Comparison of ENCODE assay signal across 15 cellular contexts in the genomic region with DNA sequence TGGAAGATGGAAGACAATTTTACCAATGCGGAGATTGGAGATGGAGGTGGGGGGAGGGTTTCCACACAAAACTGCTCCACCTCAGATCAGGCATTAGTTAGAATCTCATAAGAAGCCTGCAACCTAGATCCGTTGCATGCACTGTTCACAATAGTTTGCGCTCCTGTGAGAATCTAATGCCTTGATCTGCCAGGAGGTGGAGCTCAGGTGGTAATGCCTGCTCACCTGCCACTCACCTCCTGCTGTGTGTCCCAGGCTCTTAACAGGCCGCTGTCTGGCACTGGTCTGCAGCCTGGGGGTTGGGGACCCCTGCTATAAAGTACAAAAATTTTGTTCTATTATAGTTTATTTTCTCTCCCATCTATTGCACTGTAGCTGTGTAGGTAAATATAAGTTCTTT.
"Had no signal": no experiment of that assay in that cellular context is flagged by ENCODE, and none has a peak within 500 bp of the region (broad histone marks: within the 10 kb centered on the region; RNA-seq: fewer than 3 reads in every experiment).

No MANE protein-coding gene starts in this region.

- H3K9me3 Mint-ChIP-seq: activated naive CD4-positive, alpha-beta T cell treated with anti-CD3 and anti-CD28 coated beads, Interleukin-2, amount 50 U/mL, for 24 hours had no signal

- ATAC-seq: activated CD4-positive, alpha-beta T cell treated with anti-CD3 and anti-CD28 coated beads for 36 hours; T-cell; upper lobe of right lung had no signal

- H3K9me3 ChIP-seq: adrenal gland, thoracic aorta, upper lobe of right lung had no signal

- H3K27me3 Mint-ChIP-seq: activated CD4-positive, alpha-beta memory T cell treated with anti-CD3 and anti-CD28 coated beads, Interleukin-2, amount 10 ng/mL, durations not matched to agents 7 days and 5 days; activated CD4-positive, alpha-beta T cell treated with anti-CD3 and anti-CD28 coated beads for 36 hours; activated naive CD4-positive, alpha-beta T cell treated with anti-CD3 and anti-CD28 coated beads, Interleukin-2, amount 50 U/mL, for 24 hours; activated T-cell treated with anti-CD3 and anti-CD28 coated beads, Interleukin-2, amount 50 U/mL, for 24 hours; T-cell had no signal

- DNase-seq: activated CD4-positive, alpha-beta memory T cell treated with anti-CD3 and anti-CD28 coated beads, Interleukin-2, amount 10 ng/mL, durations not matched to agents 7 days and 5 days; activated CD4-positive, alpha-beta T cell treated with anti-CD3 and anti-CD28 coated beads for 36 hours; activated effector memory CD4-positive, alpha-beta T cell treated with Interleukin-2 at 50 U/mL for 16 hours; activated T-cell treated with anti-CD3 and anti-CD28 coated beads, Interleukin-2, amount 50 U/mL, for 24 hours; adrenal gland; dorsolateral prefrontal cortex; nephron progenitor cell; occipital lobe; stimulated activated CD4-positive, alpha-beta T cell treated with anti-CD3 and anti-CD28 coated beads, Interleukin-1b, Interleukin-23, amount 100 ng/mL, for 48 hours; stomach; T-cell; T1000; upper lobe of right lung had no signal

- H3K27ac ChIP-seq: adrenal gland, dorsolateral prefrontal cortex, stomach, thoracic aorta, upper lobe of right lung had no signal

- H3K27ac Mint-ChIP-seq: activated CD4-positive, alpha-beta memory T cell treated with anti-CD3 and anti-CD28 coated beads, Interleukin-2, amount 10 ng/mL, durations not matched to agents 7 days and 5 days; activated CD4-positive, alpha-beta T cell treated with anti-CD3 and anti-CD28 coated beads for 36 hours; activated naive CD4-positive, alpha-beta T cell treated with anti-CD3 and anti-CD28 coated beads, Interleukin-2, amount 50 U/mL, for 24 hours; activated T-cell treated with anti-CD3 and anti-CD28 coated beads, Interleukin-2, amount 50 U/mL, for 24 hours; nephron progenitor cell; T-cell had no signal

- H3K27me3 ChIP-seq: adrenal gland, stomach, upper lobe of right lung had no signal

- H3K4me3 Mint-ChIP-seq: activated CD4-positive, alpha-beta memory T cell treated with anti-CD3 and anti-CD28 coated beads, Interleukin-2, amount 10 ng/mL, durations not matched to agents 7 days and 5 days; activated CD4-positive, alpha-beta T cell treated with anti-CD3 and anti-CD28 coated beads for 36 hours; activated naive CD4-positive, alpha-beta T cell treated with anti-CD3 and anti-CD28 coated beads, Interleukin-2, amount 50 U/mL, for 24 hours; activated T-cell treated with anti-CD3 and anti-CD28 coated beads, Interleukin-2, amount 50 U/mL, for 24 hours; nephron progenitor cell; T-cell had no signal

- H3K36me3 ChIP-seq: adrenal gland, stomach, thoracic aorta, upper lobe of right lung had no signal

- H3K4me3 ChIP-seq: adrenal gland, dorsolateral prefrontal cortex, stomach, thoracic aorta, upper lobe of right lung had no signal

- H3K4me1 Mint-ChIP-seq: activated CD4-positive, alpha-beta memory T cell treated with anti-CD3 and anti-CD28 coated beads, Interleukin-2, amount 10 ng/mL, durations not matched to agents 7 days and 5 days; activated CD4-positive, alpha-beta T cell treated with anti-CD3 and anti-CD28 coated beads for 36 hours; activated naive CD4-positive, alpha-beta T cell treated with anti-CD3 and anti-CD28 coated beads, Interleukin-2, amount 50 U/mL, for 24 hours; nephron progenitor cell; T-cell had no signal

- H3K4me1 ChIP-seq: adrenal gland, stomach, upper lobe of right lung had no signal

- H3K36me3 Mint-ChIP-seq: activated naive CD4-positive, alpha-beta T cell treated with anti-CD3 and anti-CD28 coated beads, Interleukin-2, amount 50 U/mL, for 24 hours; T-cell had no signal
